In genomic region chr5:102760815-102761214, GRCh38 we compare ENCODE assay signal across 9 cellular contexts. TPM values are rescaled to one million over a fixed set of nuclear protein-coding genes. Genes with fewer than 3 reads are reported as not detected.
A peak's percentile ranks its signal among the peaks of the same experiment; 100 is the strongest.
DNase-seq lines count a peak whose midpoint lies in the region; ATAC-seq lines count a peak whose summit lies in the region.
"Had no signal": no experiment of that assay in that cellular context is flagged by ENCODE, and none has a peak within 500 bp of the region (broad histone marks: within the 10 kb centered on the region; RNA-seq: fewer than 3 reads in every experiment).

No MANE protein-coding gene starts in this region.

- H3K4me1 ChIP-seq in skeletal muscle tissue (ENCODE audit: control insufficient read depth in 3 of 3, insufficient read depth in 3 of 3, low read length in 3 of 3): peaks cover 38 to 52% (median 49%) of the 10 kb centered on the region in 3 donors

- peak overlapping the region in 1 of 3 donors; percentile 20 for H3K9ac ChIP-seq in skeletal muscle tissue (ENCODE audit: low read depth in 1 of 3, low read length in 3 of 3)

- H3K27ac ChIP-seq in skeletal muscle tissue (ENCODE audit: low read depth, low read length): peak overlapping the region; percentile 84

- H3K4me3 ChIP-seq in skeletal muscle tissue (ENCODE audit: low read length in 3 of 3): peak overlapping the region in 2 of 3 donors; percentile 24 to 33

- no peaks in the 10 kb centered on the region for H3K9me3 ChIP-seq in skeletal muscle tissue (ENCODE audit: control insufficient read depth in 3 of 3, low read length in 3 of 3)

- peak; percentile 25 for DNase-seq in NCI-H748 (lab: John Stamatoyannopoulos, UW; ENCODE audit: unreplicated experiment)
- DNase-seq in NCI-H748 treated with DMSO at 0.1 percent for 48 hours (lab: John Stamatoyannopoulos, UW): no peak
- DNase-seq in RPMI7951 (ENCODE audit: low read depth): peak; percentile 58
- DNase-seq in fibroblast of gingiva (ENCODE audit: low read depth): peak; percentile 61
- no peak for DNase-seq in HuH-7.5 (ENCODE audit: low spot score)
- DNase-seq in foreskin melanocyte: no peak
- DNase-seq: naive thymus-derived CD8-positive, alpha-beta T cell had no signal

- H3K27me3 ChIP-seq in skeletal muscle tissue (ENCODE audit: control insufficient read depth in 3 of 3, insufficient read depth in 3 of 3, low read length in 3 of 3): no peaks in the 10 kb centered on the region

- H3K36me3 ChIP-seq in skeletal muscle tissue (ENCODE audit: control insufficient read depth in 3 of 3, insufficient read depth in 3 of 3, low read length in 3 of 3): no peaks in the 10 kb centered on the region

- ATAC-seq in HG03108 (IDR thresholded peaks at IDR 0.05; ENCODE audit: unreplicated experiment): no peak
- ATAC-seq: naive thymus-derived CD8-positive, alpha-beta T cell had no signal

RNA-seq across cellular contexts. Expression of gene PAM, which starts 5.7 kb away (rescaled TPM):
- 196 and 216 TPM in 2 replicates for total RNA-seq in RPMI7951 (2014; rRNA removed; shearing (Covaris generic))
- 95.5 TPM for total RNA-seq in skeletal muscle tissue

Comparison
In these comparisons a context has a peak if more than half of its experiments do, and no peak if none do; other contexts are left out.
1. DNase-seq: peak in NCI-H748 (single experiment), RPMI7951 (single experiment) and fibroblast of gingiva (single experiment); none in NCI-H748 treated with DMSO at 0.1 percent for 48 hours (single experiment), HuH-7.5 (single experiment) and foreskin melanocyte (single experiment).